In the genomic region with DNA sequence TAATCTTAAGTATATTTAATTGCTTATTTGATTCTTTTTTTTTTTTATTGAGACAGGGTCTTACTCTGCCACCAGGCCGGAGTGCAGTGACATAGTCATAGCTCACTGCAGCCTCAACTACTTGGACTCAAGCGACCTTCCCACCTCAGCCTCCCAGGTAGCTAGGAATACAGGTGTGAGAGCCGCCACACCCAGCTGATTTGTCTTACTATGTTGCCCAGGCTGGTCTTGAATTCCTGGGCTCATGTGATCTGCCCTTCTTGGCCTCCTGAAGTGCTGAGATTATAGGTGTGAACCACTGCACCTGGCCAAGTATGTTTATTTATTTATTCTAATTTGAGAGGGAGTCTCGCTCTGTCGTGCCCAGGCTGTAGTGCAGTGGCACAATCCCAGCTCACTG, we compare ENCODE assay signal across 1 cellular context.
TF ChIP-seq lines count a peak whose summit lies in the region.

No MANE protein-coding gene starts in this region.

TF ChIP-seq in HCT116, 20 proteins besides CTCF, POLR2A, EP300 and RAD21:
- TF ChIP-seq, protein P1, sequence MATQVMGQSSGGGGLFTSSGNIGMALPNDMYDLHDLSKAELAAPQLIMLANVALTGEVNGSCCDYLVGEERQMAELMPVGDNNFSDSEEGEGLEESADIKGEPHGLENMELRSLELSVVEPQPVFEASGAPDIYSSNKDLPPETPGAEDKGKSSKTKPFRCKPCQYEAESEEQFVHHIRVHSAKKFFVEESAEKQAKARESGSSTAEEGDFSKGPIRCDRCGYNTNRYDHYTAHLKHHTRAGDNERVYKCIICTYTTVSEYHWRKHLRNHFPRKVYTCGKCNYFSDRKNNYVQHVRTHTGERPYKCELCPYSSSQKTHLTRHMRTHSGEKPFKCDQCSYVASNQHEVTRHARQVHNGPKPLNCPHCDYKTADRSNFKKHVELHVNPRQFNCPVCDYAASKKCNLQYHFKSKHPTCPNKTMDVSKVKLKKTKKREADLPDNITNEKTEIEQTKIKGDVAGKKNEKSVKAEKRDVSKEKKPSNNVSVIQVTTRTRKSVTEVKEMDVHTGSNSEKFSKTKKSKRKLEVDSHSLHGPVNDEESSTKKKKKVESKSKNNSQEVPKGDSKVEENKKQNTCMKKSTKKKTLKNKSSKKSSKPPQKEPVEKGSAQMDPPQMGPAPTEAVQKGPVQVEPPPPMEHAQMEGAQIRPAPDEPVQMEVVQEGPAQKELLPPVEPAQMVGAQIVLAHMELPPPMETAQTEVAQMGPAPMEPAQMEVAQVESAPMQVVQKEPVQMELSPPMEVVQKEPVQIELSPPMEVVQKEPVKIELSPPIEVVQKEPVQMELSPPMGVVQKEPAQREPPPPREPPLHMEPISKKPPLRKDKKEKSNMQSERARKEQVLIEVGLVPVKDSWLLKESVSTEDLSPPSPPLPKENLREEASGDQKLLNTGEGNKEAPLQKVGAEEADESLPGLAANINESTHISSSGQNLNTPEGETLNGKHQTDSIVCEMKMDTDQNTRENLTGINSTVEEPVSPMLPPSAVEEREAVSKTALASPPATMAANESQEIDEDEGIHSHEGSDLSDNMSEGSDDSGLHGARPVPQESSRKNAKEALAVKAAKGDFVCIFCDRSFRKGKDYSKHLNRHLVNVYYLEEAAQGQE (IDR thresholded peaks at IDR 0.05; ENCODE audit: low read depth): no peak
- TF ChIP-seq ELF1 (IDR thresholded peaks at IDR 0.05; ENCODE audit: borderline replicate concordance, low read depth) (no peak), TCF7L2 (IDR thresholded peaks at IDR 0.05; ENCODE audit: borderline replicate concordance, extremely low read depth, insufficient read depth, insufficient read length) (no peak), CEBPB (IDR thresholded peaks at IDR 0.05; ENCODE audit: low read depth) (no peak), EGR1 (IDR thresholded peaks at IDR 0.05; ENCODE audit: low read depth) (no peak), ZNF274 (IDR thresholded peaks at IDR 0.05; ENCODE audit: low read depth, low read length) (no peak), POLR2AphosphoS5 (IDR thresholded peaks at IDR 0.05; ENCODE audit: low read depth, low read length) (no peak), JUND (IDR thresholded peaks at IDR 0.05) (no peak), SRF (IDR thresholded peaks at IDR 0.05; ENCODE audit: low read depth) (no peak), CBX3 (IDR thresholded peaks at IDR 0.05; ENCODE audit: low read depth) (no peak), EZH2phosphoT487 (IDR thresholded peaks at IDR 0.05; ENCODE audit: borderline replicate concordance) (no peak), SIN3A (IDR thresholded peaks at IDR 0.05; ENCODE audit: low read depth) (no peak), EZH2 (IDR thresholded peaks at IDR 0.05) (no peak)
- TF ChIP-seq, protein P2, sequence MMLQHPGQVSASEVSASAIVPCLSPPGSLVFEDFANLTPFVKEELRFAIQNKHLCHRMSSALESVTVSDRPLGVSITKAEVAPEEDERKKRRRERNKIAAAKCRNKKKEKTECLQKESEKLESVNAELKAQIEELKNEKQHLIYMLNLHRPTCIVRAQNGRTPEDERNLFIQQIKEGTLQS (IDR thresholded peaks at IDR 0.05): no peak
- TF ChIP-seq, protein P3, sequence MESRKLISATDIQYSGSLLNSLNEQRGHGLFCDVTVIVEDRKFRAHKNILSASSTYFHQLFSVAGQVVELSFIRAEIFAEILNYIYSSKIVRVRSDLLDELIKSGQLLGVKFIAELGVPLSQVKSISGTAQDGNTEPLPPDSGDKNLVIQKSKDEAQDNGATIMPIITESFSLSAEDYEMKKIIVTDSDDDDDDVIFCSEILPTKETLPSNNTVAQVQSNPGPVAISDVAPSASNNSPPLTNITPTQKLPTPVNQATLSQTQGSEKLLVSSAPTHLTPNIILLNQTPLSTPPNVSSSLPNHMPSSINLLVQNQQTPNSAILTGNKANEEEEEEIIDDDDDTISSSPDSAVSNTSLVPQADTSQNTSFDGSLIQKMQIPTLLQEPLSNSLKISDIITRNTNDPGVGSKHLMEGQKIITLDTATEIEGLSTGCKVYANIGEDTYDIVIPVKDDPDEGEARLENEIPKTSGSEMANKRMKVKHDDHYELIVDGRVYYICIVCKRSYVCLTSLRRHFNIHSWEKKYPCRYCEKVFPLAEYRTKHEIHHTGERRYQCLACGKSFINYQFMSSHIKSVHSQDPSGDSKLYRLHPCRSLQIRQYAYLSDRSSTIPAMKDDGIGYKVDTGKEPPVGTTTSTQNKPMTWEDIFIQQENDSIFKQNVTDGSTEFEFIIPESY (IDR thresholded peaks at IDR 0.05; ENCODE audit: extremely low read depth, insufficient replicate concordance, low read length): no peak
- TF ChIP-seq, protein P4, sequence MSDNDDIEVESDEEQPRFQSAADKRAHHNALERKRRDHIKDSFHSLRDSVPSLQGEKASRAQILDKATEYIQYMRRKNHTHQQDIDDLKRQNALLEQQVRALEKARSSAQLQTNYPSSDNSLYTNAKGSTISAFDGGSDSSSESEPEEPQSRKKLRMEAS (IDR thresholded peaks at IDR 0.05): no peak
